Comparison of ENCODE assay signal across 1 cellular context in the genomic region with DNA sequence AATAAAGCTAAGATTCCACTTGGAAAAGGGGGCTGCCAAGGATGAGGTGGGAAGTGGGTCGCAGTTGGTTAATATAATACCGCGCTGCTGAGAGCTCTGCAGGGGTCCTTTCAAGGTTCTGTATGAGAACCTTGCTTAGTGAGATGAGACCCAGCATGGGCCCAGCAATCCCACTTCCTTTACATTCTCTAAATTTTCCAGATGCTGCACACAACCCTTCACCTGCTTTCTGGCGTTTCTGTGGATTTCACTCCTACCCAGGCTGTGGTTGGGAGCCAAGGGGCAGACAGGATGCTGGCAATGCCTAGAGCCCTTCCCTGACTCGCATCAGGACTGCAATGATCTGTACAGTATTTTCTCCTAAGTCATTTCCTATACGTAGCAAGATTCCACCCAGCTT.
TF ChIP-seq lines count a peak whose summit lies in the region.

No MANE protein-coding gene starts in this region.

TF ChIP-seq in GM23338, 12 proteins besides CTCF, POLR2A, EP300 and RAD21:
- TF ChIP-seq, protein P1, sequence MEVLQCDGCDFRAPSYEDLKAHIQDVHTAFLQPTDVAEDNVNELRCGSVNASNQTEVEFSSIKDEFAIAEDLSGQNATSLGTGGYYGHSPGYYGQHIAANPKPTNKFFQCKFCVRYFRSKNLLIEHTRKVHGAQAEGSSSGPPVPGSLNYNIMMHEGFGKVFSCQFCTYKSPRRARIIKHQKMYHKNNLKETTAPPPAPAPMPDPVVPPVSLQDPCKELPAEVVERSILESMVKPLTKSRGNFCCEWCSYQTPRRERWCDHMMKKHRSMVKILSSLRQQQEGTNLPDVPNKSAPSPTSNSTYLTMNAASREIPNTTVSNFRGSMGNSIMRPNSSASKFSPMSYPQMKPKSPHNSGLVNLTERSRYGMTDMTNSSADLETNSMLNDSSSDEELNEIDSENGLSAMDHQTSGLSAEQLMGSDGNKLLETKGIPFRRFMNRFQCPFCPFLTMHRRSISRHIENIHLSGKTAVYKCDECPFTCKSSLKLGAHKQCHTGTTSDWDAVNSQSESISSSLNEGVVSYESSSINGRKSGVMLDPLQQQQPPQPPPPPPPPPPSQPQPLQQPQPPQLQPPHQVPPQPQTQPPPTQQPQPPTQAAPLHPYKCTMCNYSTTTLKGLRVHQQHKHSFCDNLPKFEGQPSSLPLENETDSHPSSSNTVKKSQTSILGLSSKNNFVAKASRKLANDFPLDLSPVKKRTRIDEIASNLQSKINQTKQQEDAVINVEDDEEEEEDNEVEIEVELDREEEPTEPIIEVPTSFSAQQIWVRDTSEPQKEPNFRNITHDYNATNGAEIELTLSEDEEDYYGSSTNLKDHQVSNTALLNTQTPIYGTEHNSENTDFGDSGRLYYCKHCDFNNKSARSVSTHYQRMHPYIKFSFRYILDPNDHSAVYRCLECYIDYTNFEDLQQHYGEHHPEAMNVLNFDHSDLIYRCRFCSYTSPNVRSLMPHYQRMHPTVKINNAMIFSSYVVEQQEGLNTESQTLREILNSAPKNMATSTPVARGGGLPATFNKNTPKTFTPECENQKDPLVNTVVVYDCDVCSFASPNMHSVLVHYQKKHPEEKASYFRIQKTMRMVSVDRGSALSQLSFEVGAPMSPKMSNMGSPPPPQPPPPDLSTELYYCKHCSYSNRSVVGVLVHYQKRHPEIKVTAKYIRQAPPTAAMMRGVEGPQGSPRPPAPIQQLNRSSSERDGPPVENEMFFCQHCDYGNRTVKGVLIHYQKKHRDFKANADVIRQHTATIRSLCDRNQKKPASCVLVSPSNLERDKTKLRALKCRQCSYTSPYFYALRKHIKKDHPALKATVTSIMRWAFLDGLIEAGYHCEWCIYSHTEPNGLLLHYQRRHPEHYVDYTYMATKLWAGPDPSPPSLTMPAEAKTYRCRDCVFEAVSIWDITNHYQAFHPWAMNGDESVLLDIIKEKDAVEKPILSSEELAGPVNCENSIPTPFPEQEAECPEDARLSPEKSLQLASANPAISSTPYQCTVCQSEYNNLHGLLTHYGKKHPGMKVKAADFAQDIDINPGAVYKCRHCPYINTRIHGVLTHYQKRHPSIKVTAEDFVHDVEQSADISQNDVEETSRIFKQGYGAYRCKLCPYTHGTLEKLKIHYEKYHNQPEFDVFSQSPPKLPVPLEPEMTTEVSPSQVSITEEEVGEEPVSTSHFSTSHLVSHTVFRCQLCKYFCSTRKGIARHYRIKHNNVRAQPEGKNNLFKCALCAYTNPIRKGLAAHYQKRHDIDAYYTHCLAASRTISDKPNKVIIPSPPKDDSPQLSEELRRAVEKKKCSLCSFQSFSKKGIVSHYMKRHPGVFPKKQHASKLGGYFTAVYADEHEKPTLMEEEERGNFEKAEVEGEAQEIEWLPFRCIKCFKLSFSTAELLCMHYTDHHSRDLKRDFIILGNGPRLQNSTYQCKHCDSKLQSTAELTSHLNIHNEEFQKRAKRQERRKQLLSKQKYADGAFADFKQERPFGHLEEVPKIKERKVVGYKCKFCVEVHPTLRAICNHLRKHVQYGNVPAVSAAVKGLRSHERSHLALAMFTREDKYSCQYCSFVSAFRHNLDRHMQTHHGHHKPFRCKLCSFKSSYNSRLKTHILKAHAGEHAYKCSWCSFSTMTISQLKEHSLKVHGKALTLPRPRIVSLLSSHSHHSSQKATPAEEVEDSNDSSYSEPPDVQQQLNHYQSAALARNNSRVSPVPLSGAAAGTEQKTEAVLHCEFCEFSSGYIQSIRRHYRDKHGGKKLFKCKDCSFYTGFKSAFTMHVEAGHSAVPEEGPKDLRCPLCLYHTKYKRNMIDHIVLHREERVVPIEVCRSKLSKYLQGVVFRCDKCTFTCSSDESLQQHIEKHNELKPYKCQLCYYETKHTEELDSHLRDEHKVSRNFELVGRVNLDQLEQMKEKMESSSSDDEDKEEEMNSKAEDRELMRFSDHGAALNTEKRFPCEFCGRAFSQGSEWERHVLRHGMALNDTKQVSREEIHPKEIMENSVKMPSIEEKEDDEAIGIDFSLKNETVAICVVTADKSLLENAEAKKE (CRISPR knock-in tag; IDR thresholded peaks at IDR 0.05), result peak; percentile 39; the same call in 1 of the 2 replicates
- 0 out of 2 replicates have a peak, but pooled peaks have one; percentile 41 for TF ChIP-seq ETS1 (IDR thresholded peaks at IDR 0.05)
- TF ChIP-seq CREB1 (CRISPR knock-in tag; IDR thresholded peaks at IDR 0.05; ENCODE audit: low read depth), result no peak; the same call in 1 of the 2 replicates
- no peak for TF ChIP-seq EZH2phosphoT487 (IDR thresholded peaks at IDR 0.05; ENCODE audit: unreplicated experiment)
- TF ChIP-seq, protein P2, sequence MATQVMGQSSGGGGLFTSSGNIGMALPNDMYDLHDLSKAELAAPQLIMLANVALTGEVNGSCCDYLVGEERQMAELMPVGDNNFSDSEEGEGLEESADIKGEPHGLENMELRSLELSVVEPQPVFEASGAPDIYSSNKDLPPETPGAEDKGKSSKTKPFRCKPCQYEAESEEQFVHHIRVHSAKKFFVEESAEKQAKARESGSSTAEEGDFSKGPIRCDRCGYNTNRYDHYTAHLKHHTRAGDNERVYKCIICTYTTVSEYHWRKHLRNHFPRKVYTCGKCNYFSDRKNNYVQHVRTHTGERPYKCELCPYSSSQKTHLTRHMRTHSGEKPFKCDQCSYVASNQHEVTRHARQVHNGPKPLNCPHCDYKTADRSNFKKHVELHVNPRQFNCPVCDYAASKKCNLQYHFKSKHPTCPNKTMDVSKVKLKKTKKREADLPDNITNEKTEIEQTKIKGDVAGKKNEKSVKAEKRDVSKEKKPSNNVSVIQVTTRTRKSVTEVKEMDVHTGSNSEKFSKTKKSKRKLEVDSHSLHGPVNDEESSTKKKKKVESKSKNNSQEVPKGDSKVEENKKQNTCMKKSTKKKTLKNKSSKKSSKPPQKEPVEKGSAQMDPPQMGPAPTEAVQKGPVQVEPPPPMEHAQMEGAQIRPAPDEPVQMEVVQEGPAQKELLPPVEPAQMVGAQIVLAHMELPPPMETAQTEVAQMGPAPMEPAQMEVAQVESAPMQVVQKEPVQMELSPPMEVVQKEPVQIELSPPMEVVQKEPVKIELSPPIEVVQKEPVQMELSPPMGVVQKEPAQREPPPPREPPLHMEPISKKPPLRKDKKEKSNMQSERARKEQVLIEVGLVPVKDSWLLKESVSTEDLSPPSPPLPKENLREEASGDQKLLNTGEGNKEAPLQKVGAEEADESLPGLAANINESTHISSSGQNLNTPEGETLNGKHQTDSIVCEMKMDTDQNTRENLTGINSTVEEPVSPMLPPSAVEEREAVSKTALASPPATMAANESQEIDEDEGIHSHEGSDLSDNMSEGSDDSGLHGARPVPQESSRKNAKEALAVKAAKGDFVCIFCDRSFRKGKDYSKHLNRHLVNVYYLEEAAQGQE (IDR thresholded peaks at IDR 0.05; ENCODE audit: unreplicated experiment), result no peak
- no peak for TF ChIP-seq ZNF114 (CRISPR knock-in tag; IDR thresholded peaks at IDR 0.05)
